ENCODE assay signal across 8 cellular contexts in the genomic region with DNA sequence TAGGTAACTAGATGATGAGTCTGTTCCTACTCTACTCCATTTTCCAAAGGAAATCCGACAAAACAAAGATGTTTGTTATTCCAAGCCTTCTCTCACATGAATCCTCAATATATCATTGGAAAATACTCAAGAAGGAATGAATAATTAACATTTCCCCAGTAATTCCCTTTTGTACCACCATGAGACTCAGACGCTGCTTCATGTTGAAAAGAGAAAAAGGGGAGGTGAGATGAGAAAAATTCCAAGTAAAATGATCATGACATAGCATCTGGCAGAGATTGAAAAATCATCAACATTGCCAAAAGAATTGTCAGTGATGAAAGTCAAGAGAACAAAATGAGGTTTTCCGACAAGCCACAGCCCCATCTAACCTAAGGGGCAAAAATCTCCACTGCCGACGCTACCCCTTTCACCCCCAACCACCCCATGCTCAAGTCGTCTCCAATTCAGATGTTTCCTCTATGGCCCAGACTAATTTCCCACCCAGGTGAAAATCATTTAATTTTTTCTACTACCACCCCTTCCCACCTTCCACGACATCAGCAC. TPM values are rescaled to one million over a fixed set of nuclear protein-coding genes. Genes with fewer than 3 reads are reported as not detected.
DNase-seq lines count a peak whose midpoint lies in the region; ATAC-seq, FAIRE-seq and TF ChIP-seq lines count a peak whose summit lies in the region.

No MANE protein-coding gene starts in this region.

- intact Hi-C loops in Panc1 (cut with micrococcal nuclease; ENCODE audit: unreplicated experiment) (loop anchor here (10.0 kb wide), 1 partner anchor 175 kb away; no protein-coding TSS in a partner anchor), natural killer cell (cut with micrococcal nuclease) (loop anchor here (2.0 kb wide), 1 partner anchor 117 kb away; a partner anchor contains a TSS)

- H2BK15ac ChIP-seq in H1 (ENCODE audit: low read length) = no peak overlapping the region

- peak overlapping the region; percentile 74; the same call in 1 of the 2 replicates for H3K18ac ChIP-seq in H1 (ENCODE audit: extremely low read depth, low read length)

- H3K9ac ChIP-seq in H1 (replicated peaks in 1 of 4; ENCODE audit: extremely low read depth in 1 of 4, low read depth in 3 of 4, low read length in 3 of 4) = peak overlapping the region; percentile 15 to 82 (median 68); a peak in 6 of 7 replicates

- POLR2A ChIA-PET in Panc1 (lab: Charles Lee) = no interaction called here
- POLR2A ChIA-PET in H1 (lab: Charles Lee; ENCODE audit: partially characterized antibody) = interaction anchor here (1.2 to 10.7 kb wide), 3 partner anchors 12 to 73 kb away, joined by 6 to 126 read pairs (median 7); no protein-coding TSS in a partner anchor

- H4K8ac ChIP-seq in H1 (ENCODE audit: extremely low read depth, insufficient read depth, low read length) = no peak overlapping the region

- no peaks in the 10 kb centered on the region for H3K27me3 Mint-ChIP-seq in natural killer cell (ENCODE audit: low read depth in 2 of 2)

- H3K36me3 Mint-ChIP-seq in natural killer cell = no peaks in the 10 kb centered on the region

- no peak overlapping the region for H3K56ac ChIP-seq in H1 (replicated peaks; ENCODE audit: insufficient read length, low read depth, low read length)

- peaks cover 0 to 3% of the 10 kb centered on the region in 2 experiments for H4K20me1 ChIP-seq in H1 (replicated peaks in 1 of 2; ENCODE audit: control insufficient read depth in 1 of 2, insufficient read depth in 2 of 2, low read length in 2 of 2)

- no peak overlapping the region for H4K91ac ChIP-seq in H1 (replicated peaks; ENCODE audit: insufficient read length, low read length)

- H2BK120ac ChIP-seq in H1 (replicated peaks; ENCODE audit: low read depth, low read length) = no peak overlapping the region

- TF ChIP-seq CTCF in Panc1 (IDR thresholded peaks at IDR 0.05) = no peak
- TF ChIP-seq CTCF in H1 (IDR thresholded peaks at IDR 0.05; ENCODE audit: control extremely low read depth in 1 of 3, insufficient read depth in 1 of 3, low read depth in 1 of 3, low read length in 3 of 3) = no peak
- no peak for TF ChIP-seq CTCF in natural killer cell (IDR thresholded peaks at IDR 0.05)

- H3K23ac ChIP-seq in H1 (ENCODE audit: insufficient read length) = no peak overlapping the region

- H3K4me3 ChIP-seq in Panc1 (ENCODE audit: low read depth in 2 of 2, low read length in 2 of 2) (peak overlapping the region; percentile 58 to 85), H1 (ENCODE audit: extremely low read depth in 1 of 4, insufficient read depth in 2 of 4, low read depth in 3 of 4, low read length in 4 of 4) (peak overlapping the region; percentile 92 to 95 (median 94))

- H3K9me3 Mint-ChIP-seq in natural killer cell = no peaks in the 10 kb centered on the region

- H3K27ac Mint-ChIP-seq in natural killer cell = peak overlapping the region; percentile 82 to 95

- H4K5ac ChIP-seq in H1 (ENCODE audit: insufficient read length, low read depth, low read length) = no peak overlapping the region

- peak overlapping the region; percentile 61 to 82 for H3K4me2 ChIP-seq in H1 (ENCODE audit: insufficient read depth in 1 of 2, low read depth in 2 of 2, low read length in 2 of 2)

- no peak overlapping the region for H2AFZ ChIP-seq in H1 (ENCODE audit: low read length)

- H3K4me3 Mint-ChIP-seq in natural killer cell = peak overlapping the region; percentile 84

- no peak overlapping the region for H3K4ac ChIP-seq in H1 (replicated peaks; ENCODE audit: insufficient read length, low read depth, low read length)

- H3K27me3 ChIP-seq in Panc1 (ENCODE audit: control insufficient read depth, insufficient read depth, low read length) = no peaks in the 10 kb centered on the region
- no peaks in the 10 kb centered on the region for H3K27me3 ChIP-seq in H1 (replicated peaks in 1 of 4; ENCODE audit: control insufficient read depth in 3 of 4, extremely low read depth in 1 of 4, insufficient read depth in 3 of 4, low read length in 3 of 4)

- FAIRE-seq in H1 (lab: Jason Lieb, UNC) = no peak

- H3K4me1 Mint-ChIP-seq in natural killer cell = peaks cover 19 to 36% of the 10 kb centered on the region in 2 donors

- CTCF ChIA-PET in Panc1 (lab: Charles Lee) (interaction anchor here (0.6 kb wide), 1 partner anchor 979 kb away, joined by 9 read pairs; no protein-coding TSS in a partner anchor), H1 (lab: Charles Lee; ENCODE audit: partially characterized antibody) (interaction anchor here (1.2 to 3.6 kb wide), 3 partner anchors 19 to 98 kb away, joined by 4 to 25 read pairs (median 4); no protein-coding TSS in a partner anchor)

- TF ChIP-seq POLR2A in H1 (IDR thresholded peaks at IDR 0.05; ENCODE audit: control extremely low read depth in 1 of 2, low read depth in 2 of 2, low read length in 2 of 2) = no peak

- TSS peak; percentile 84 for BruUV-seq in Panc1 (replicated peaks; lab: Mats Ljungman, UMichigan)

- H2BK20ac ChIP-seq in H1 (ENCODE audit: low read length) = no peak overlapping the region

- no peaks in the 10 kb centered on the region for H3K36me3 ChIP-seq in Panc1 (ENCODE audit: control insufficient read depth, insufficient read depth, low read length)
- no peaks in the 10 kb centered on the region for H3K36me3 ChIP-seq in H1 (ENCODE audit: control insufficient read depth in 2 of 4, insufficient read depth in 4 of 4, low read length in 3 of 4)

- TF ChIP-seq EP300 in H1 (IDR thresholded peaks at IDR 0.05; ENCODE audit: borderline replicate concordance in 1 of 2, low read depth in 2 of 2, low read length in 2 of 2) = no peak

- H3K27ac ChIP-seq in Panc1 (ENCODE audit: low read length) (peak overlapping the region; percentile 65), H1 (ENCODE audit: low read depth, low read length) (no peak overlapping the region)

- H3K79me2 ChIP-seq in H1 (ENCODE audit: control insufficient read depth in 1 of 2, insufficient read depth in 2 of 2, low read length in 2 of 2) = peaks cover 10 to 55% of the 10 kb centered on the region in 2 experiments

- no peak overlapping the region for H2BK12ac ChIP-seq in H1 (ENCODE audit: low read depth, low read length)

- no peak overlapping the region for H2AK5ac ChIP-seq in H1 (ENCODE audit: low read depth, low read length)

- H2BK5ac ChIP-seq in H1 (ENCODE audit: low read depth, low read length) = no peak overlapping the region

- in situ Hi-C loops in Panc1 (cut with HindIII; ENCODE audit: low pct_unique_long_range_greater_than_20kb, low sequenced_read_pairs) = no loop called here

- peak; percentile 57 for DNase-seq in DMS79 treated with DMSO at 0.1 percent for 48 hours (lab: John Stamatoyannopoulos, UW)
- DNase-seq in DMS79 (lab: John Stamatoyannopoulos, UW) = no peak
- DNase-seq in Panc1 (ENCODE audit: low read depth, low spot score) = no peak
- no peak for DNase-seq in H1 (ENCODE audit: low read depth in 1 of 2, low spot score in 2 of 2)
- DNase-seq in natural killer cell = no peak
- DNase-seq in GOT3 (lab: John Stamatoyannopoulos, UW) = no peak
- DNase-seq in UCSD-AML1 (lab: John Stamatoyannopoulos, UW; ENCODE audit: unreplicated experiment) = no peak
- DNase-seq in activated CD4-positive, alpha-beta T cell treated with anti-CD3 and anti-CD28 coated beads, Interleukin-2, amount 50 U/mL, for 48 hours = no peak

- 2% methylated on average over 7 of the region's 7 CpGs; no CpG with 5 or more reads in 1 of the 2 experiments for WGBS in H1 (ENCODE audit: extremely low coverage in 1 of 2, insufficient coverage in 1 of 2, insufficient read length in 1 of 2, insufficient replicate concordance in 2 of 2, low coverage in 1 of 2, low lambda C conversion rate in 2 of 2, missing lambda C conversion rate in 1 of 2), 2 experiments

- H3K9me3 ChIP-seq in Panc1 (ENCODE audit: control insufficient read depth, insufficient read depth, low read depth, low read length) (no peaks in the 10 kb centered on the region), H1 (ENCODE audit: insufficient read depth in 2 of 2, low read depth in 1 of 2, low read length in 1 of 2) (no peaks in the 10 kb centered on the region)

- no peak for TF ChIP-seq RAD21 in H1 (IDR thresholded peaks at IDR 0.05 in 1 of 2, conservative IDR thresholded peaks at IDR 0.05 in 1 of 2; ENCODE audit: low read depth in 2 of 2, low read length in 2 of 2)

- peaks cover 3% of the 10 kb centered on the region for H3K23me2 ChIP-seq in H1 (ENCODE audit: low read depth, low read length)

- peaks cover 19% of the 10 kb centered on the region; the same call in 1 of the 2 replicates for H3K4me1 ChIP-seq in Panc1 (ENCODE audit: control insufficient read depth, insufficient read depth, low read length)
- H3K4me1 ChIP-seq in H1 (replicated peaks in 1 of 4; ENCODE audit: control insufficient read depth in 3 of 4, insufficient read depth in 4 of 4, low read length in 3 of 4) = peaks cover 0 to 4% (median 0%) of the 10 kb centered on the region in 4 experiments; a peak in 1 of 7 replicates

- H3K79me1 ChIP-seq in H1 (ENCODE audit: low read depth, low read length) = 0 out of 2 replicates have a peak, but pooled peaks cover 5% of the 10 kb centered on the region

- H3K14ac ChIP-seq in H1 (ENCODE audit: insufficient read length) = no peak overlapping the region

- no peak for ATAC-seq in Panc1
- ATAC-seq in natural killer cell = no peak

RNA-seq across cellular contexts. Expression of a gene that starts 1.3 kb away (rescaled TPM):
- total RNA-seq in Panc1 (2021; ENCODE audit: unreplicated experiment) (149 TPM), natural killer cell (100 to 1,000 TPM in 1 of 3 donors, 10 to 100 TPM in 2; 72.2 to 107 (median 97.7) TPM)
- polyA plus RNA-seq in Panc1 (2012; ENCODE audit: insufficient read length) = 93.7 TPM
- total RNA-seq in H1 (2021; fragmentation: NEBNext Ultra II Directional; extraction: Animal tissue kit (Norgen Biotek cat#: 25700)) = 88.6 and 89.3 TPM in 2 replicates
- polyA plus RNA-seq in H1 (2011; rRNA removed) = 24.4 and 33.5 TPM in 2 replicates
- polyA plus RNA-seq in H1 (2011; cell fraction: cytosol; rRNA removed) = 41.1 TPM
- 39.0 TPM for polyA plus RNA-seq in H1 (2011; cell fraction: nucleus; rRNA removed)
- polyA plus RNA-seq in H1 (2012, experiment 1 of 2) = 51.8 to 62.5 TPM (median 55.3 TPM) in 4 replicates
- polyA plus RNA-seq in H1 (2012, experiment 2 of 2) = 11.7 TPM
- polyA plus RNA-seq in H1 (2013, experiment 1 of 2) = 64.7 TPM
- polyA plus RNA-seq in H1 (2013, experiment 2 of 2) = 70.4 TPM
- polyA minus RNA-seq in H1 (2011; rRNA and poly(A)+ RNA removed) = 56.4 and 70.2 TPM in 2 replicates
- polyA minus RNA-seq in H1 (2011; cell fraction: cytosol; rRNA and poly(A)+ RNA removed) = 45.1 TPM
- 47.8 TPM for polyA minus RNA-seq in H1 (2011; cell fraction: nucleus; rRNA and poly(A)+ RNA removed)

RNA-seq across cellular contexts. Expression of a gene that starts 28.1 kb away (rescaled TPM):
- total RNA-seq in Panc1 (2021; ENCODE audit: unreplicated experiment) (42.0 TPM), natural killer cell (10 to 100 TPM; 19.5 to 24.9 (median 21.2) TPM)
- 27.0 TPM for polyA plus RNA-seq in Panc1 (2012; ENCODE audit: insufficient read length)
- total RNA-seq in H1 (2021; fragmentation: NEBNext Ultra II Directional; extraction: Animal tissue kit (Norgen Biotek cat#: 25700)) = 59.9 and 60.7 TPM in 2 replicates
- polyA plus RNA-seq in H1 (2011; rRNA removed) = 22.8 and 34.9 TPM in 2 replicates
- polyA plus RNA-seq in H1 (2011; cell fraction: cytosol; rRNA removed) = 52.0 TPM
- polyA plus RNA-seq in H1 (2011; cell fraction: nucleus; rRNA removed) = 26.5 TPM
- polyA plus RNA-seq in H1 (2012, experiment 1 of 2) = 55.5 to 71.0 TPM (median 61.5 TPM) in 4 replicates
- 10.8 TPM for polyA plus RNA-seq in H1 (2012, experiment 2 of 2)
- polyA plus RNA-seq in H1 (2013, experiment 1 of 2) = 45.7 TPM
- polyA plus RNA-seq in H1 (2013, experiment 2 of 2) = 51.1 TPM
- 21.8 and 30.4 TPM in 2 replicates for polyA minus RNA-seq in H1 (2011; rRNA and poly(A)+ RNA removed)
- 15.0 TPM for polyA minus RNA-seq in H1 (2011; cell fraction: cytosol; rRNA and poly(A)+ RNA removed)
- polyA minus RNA-seq in H1 (2011; cell fraction: nucleus; rRNA and poly(A)+ RNA removed) = 19.7 TPM
